8 cellular contexts compared by ENCODE assay signal in genomic region chr2:172442072-172442895, GRCh38. TPM values are rescaled to one million over a fixed set of nuclear protein-coding genes. Genes with fewer than 3 reads are reported as not detected.
DNase-seq lines count a peak whose midpoint lies in the region; ATAC-seq and TF ChIP-seq lines count a peak whose summit lies in the region.

No MANE protein-coding gene starts in this region.

- TF ChIP-seq CTCF in activated CD8-positive, alpha-beta T cell treated with anti-CD3 and anti-CD28 coated beads for 36 hours (IDR thresholded peaks at IDR 0.05) = no peak
- TF ChIP-seq CTCF in sigmoid colon (IDR thresholded peaks at IDR 0.05) (no peak), spleen (IDR thresholded peaks at IDR 0.05 in 8 of 11, conservative IDR thresholded peaks at IDR 0.05 in 3 of 11) (no peak)

- no peak for TF ChIP-seq EP300 in sigmoid colon (IDR thresholded peaks at IDR 0.05)

- no peak for TF ChIP-seq POLR2A in sigmoid colon (IDR thresholded peaks at IDR 0.05)
- no peak for TF ChIP-seq POLR2A in spleen (IDR thresholded peaks at IDR 0.05)

- H3K4me3 ChIP-seq in HUES64 (ENCODE audit: low read length) = no peak overlapping the region
- no peak overlapping the region for H3K4me3 ChIP-seq in sigmoid colon
- peak overlapping the region in 1 of 8 donors; percentile 36 for H3K4me3 ChIP-seq in spleen
- H3K4me3 ChIP-seq in neuronal stem cell (ENCODE audit: low read length in 2 of 2) = no peak overlapping the region

- ATAC-seq in activated CD8-positive, alpha-beta T cell treated with anti-CD3 and anti-CD28 coated beads for 36 hours = peak; percentile 54

- H2BK12ac ChIP-seq in neuronal stem cell (ENCODE audit: low read length) = no peak overlapping the region

- no peak overlapping the region for H3K23ac ChIP-seq in neuronal stem cell (ENCODE audit: low read depth, low read length, poor library complexity)

- no peaks in the 10 kb centered on the region for H3K9me3 Mint-ChIP-seq in activated CD8-positive, alpha-beta T cell treated with anti-CD3 and anti-CD28 coated beads for 36 hours

- peak overlapping the region; percentile 62 for H3K27ac Mint-ChIP-seq in activated CD8-positive, alpha-beta T cell treated with anti-CD3 and anti-CD28 coated beads for 36 hours

- H3K9me3 ChIP-seq in HUES64 (ENCODE audit: insufficient read depth, low read depth, low read length) (no peaks in the 10 kb centered on the region), sigmoid colon (no peaks in the 10 kb centered on the region), spleen (no peaks in the 10 kb centered on the region), neuronal stem cell (replicated peaks in 1 of 2; ENCODE audit: control insufficient read depth in 2 of 2, insufficient read depth in 1 of 2, low read depth in 1 of 2, low read length in 2 of 2) (no peaks in the 10 kb centered on the region)

- POLR2A ChIA-PET in activated CD8-positive, alpha-beta T cell treated with anti-CD3 and anti-CD28 coated beads for 36 hours (lab: Charles Lee) = interaction anchor here (0.8 to 6.3 kb wide), 7 partner anchors 9 to 18 kb away, joined by 3 to 43 read pairs (median 4); partner anchors contain the start of gene ITGA6

- peaks cover 58% of the 10 kb centered on the region for H3K4me1 Mint-ChIP-seq in activated CD8-positive, alpha-beta T cell treated with anti-CD3 and anti-CD28 coated beads for 36 hours (ENCODE audit: low read depth)

- no peak overlapping the region for H2AFZ ChIP-seq in neuronal stem cell (ENCODE audit: low read length)

- H3K4me3 Mint-ChIP-seq in activated CD8-positive, alpha-beta T cell treated with anti-CD3 and anti-CD28 coated beads for 36 hours = peak overlapping the region; percentile 44

- intact Hi-C loops in activated CD8-positive, alpha-beta T cell treated with anti-CD3 and anti-CD28 coated beads for 36 hours (cut with micrococcal nuclease) = no loop called here
- intact Hi-C loops in sigmoid colon (cut with DNase I) = no loop called here
- intact Hi-C loops in spleen (cut with DNase I; ENCODE audit: low total_unique reads) = no loop called here

- no peak overlapping the region for H3K18ac ChIP-seq in neuronal stem cell (ENCODE audit: low read length)

- no peak overlapping the region for H2BK15ac ChIP-seq in neuronal stem cell (ENCODE audit: low read length)

- peak overlapping the region; percentile 18; the same call in 1 of the 2 replicates for H3K9ac ChIP-seq in HUES64 (ENCODE audit: low read depth, low read length)
- H3K9ac ChIP-seq in neuronal stem cell (ENCODE audit: low read depth, low read length, poor library complexity) = no peak overlapping the region

- H3K4ac ChIP-seq in neuronal stem cell (ENCODE audit: low read length) = no peak overlapping the region

- no peak overlapping the region for H4K8ac ChIP-seq in neuronal stem cell (ENCODE audit: low read depth, low read length)

- no peak overlapping the region for H2AK5ac ChIP-seq in neuronal stem cell (ENCODE audit: low read depth, low read length)

- no peak overlapping the region for H3K14ac ChIP-seq in neuronal stem cell (ENCODE audit: low read length)

- H3K4me1 ChIP-seq in HUES64 (ENCODE audit: insufficient read depth, low read length) (peaks cover 56% of the 10 kb centered on the region), sigmoid colon (no peaks in the 10 kb centered on the region), spleen (peaks cover 21 to 83% (median 69%) of the 10 kb centered on the region in 6 donors), neuronal stem cell (ENCODE audit: control insufficient read depth in 2 of 2, insufficient read depth in 1 of 2, low read depth in 1 of 2, low read length in 2 of 2) (peaks cover 5 to 13% of the 10 kb centered on the region in 2 donors)

- peak overlapping the region; percentile 60 for H3K27ac ChIP-seq in HUES64 (ENCODE audit: low read depth, low read length)
- H3K27ac ChIP-seq in sigmoid colon = no peak overlapping the region
- H3K27ac ChIP-seq in spleen = peak overlapping the region in 1 of 8 donors; percentile 26
- no peak overlapping the region for H3K27ac ChIP-seq in neuronal stem cell (replicated peaks; ENCODE audit: low read length)

- 62% methylated on average over 10 of the region's 10 CpGs for WGBS in HUES64
- 16 to 54% methylated on average over 10 of the region's 10 CpGs for WGBS in sigmoid colon, 2 donors
- 63 to 76% (median 69%) methylated on average over 10 of the region's 10 CpGs for WGBS in spleen, 5 donors
- no CpG with 5 or more reads among the region's 10 CpGs for WGBS in neuronal stem cell (ENCODE audit: extremely low coverage in 2 of 2, insufficient read length in 2 of 2, insufficient replicate concordance in 1 of 2), 2 donors

- H3K36me3 ChIP-seq in HUES64 (ENCODE audit: insufficient read depth, low read length) (0 out of 2 replicates have a peak, but pooled peaks cover 2% of the 10 kb centered on the region), sigmoid colon (no peaks in the 10 kb centered on the region), spleen (no peaks in the 10 kb centered on the region), neuronal stem cell (replicated peaks in 1 of 2; ENCODE audit: control insufficient read depth in 2 of 2, insufficient read depth in 2 of 2, low read length in 2 of 2) (no peaks in the 10 kb centered on the region)

- DNase-seq in AG08396 (ENCODE audit: low spot score) (peak; percentile 76), fibroblast of the conjunctiva (ENCODE audit: low read depth) (peak; percentile 31), sigmoid colon (no peak), spleen (no peak), neuronal stem cell (ENCODE audit: low spot score) (no peak)
- DNase-seq in activated CD8-positive, alpha-beta T cell treated with anti-CD3 and anti-CD28 coated beads for 36 hours = peak; percentile 80
- peak; percentile 46 for DNase-seq in stimulated activated CD4-positive, alpha-beta T cell treated with anti-CD3 and anti-CD28 coated beads, Interleukin-2, amount 100 ng/mL, for 48 hours

- no peak overlapping the region for H2BK5ac ChIP-seq in neuronal stem cell (ENCODE audit: low read length)

- no peak overlapping the region for H3K4me2 ChIP-seq in neuronal stem cell (ENCODE audit: insufficient read depth, low read length, poor library complexity, severe bottlenecking)

- CTCF ChIA-PET in activated CD8-positive, alpha-beta T cell treated with anti-CD3 and anti-CD28 coated beads for 36 hours (lab: Charles Lee) = interaction anchor here (0.5 to 33.7 kb wide), 7 partner anchors 9 to 216 kb away, joined by 3 to 746 read pairs (median 4); partner anchors contain the start of gene ITGA6

- H3K79me1 ChIP-seq in neuronal stem cell (ENCODE audit: low read depth, low read length) = peaks cover 2% of the 10 kb centered on the region

- no peaks in the 10 kb centered on the region for H3K27me3 Mint-ChIP-seq in activated CD8-positive, alpha-beta T cell treated with anti-CD3 and anti-CD28 coated beads for 36 hours

- H4K91ac ChIP-seq in neuronal stem cell (ENCODE audit: low read depth, low read length, poor library complexity) = no peak overlapping the region

- no peaks in the 10 kb centered on the region for H3K27me3 ChIP-seq in HUES64 (ENCODE audit: insufficient read depth, low read length)
- H3K27me3 ChIP-seq in sigmoid colon = no peaks in the 10 kb centered on the region
- no peaks in the 10 kb centered on the region for H3K27me3 ChIP-seq in spleen (replicated peaks in 1 of 7)
- H3K27me3 ChIP-seq in neuronal stem cell (ENCODE audit: control insufficient read depth in 3 of 3, insufficient read depth in 3 of 3, low read depth in 1 of 3, low read length in 3 of 3) = no peaks in the 10 kb centered on the region

- H3K36me3 Mint-ChIP-seq in activated CD8-positive, alpha-beta T cell treated with anti-CD3 and anti-CD28 coated beads for 36 hours (ENCODE audit: low read depth) = peaks cover 1% of the 10 kb centered on the region

- no peak overlapping the region for H2BK120ac ChIP-seq in neuronal stem cell (ENCODE audit: low read depth, low read length)

RNA-seq across cellular contexts. Expression of gene ITGA6, which starts 14.9 kb away (rescaled TPM):
- polyA plus RNA-seq in HUES64 (2013, experiment 1 of 2) = 56.8 TPM
- 58.5 TPM for polyA plus RNA-seq in HUES64 (2013, experiment 2 of 2)
- total RNA-seq in activated CD8-positive, alpha-beta T cell treated with anti-CD3 and anti-CD28 coated beads for 36 hours = 1 to 10 TPM; 7.9 to 8.4 TPM
- total RNA-seq in sigmoid colon (10 to 100 TPM in 3 of 4 donors, 1 to 10 TPM in 1; 9.9 to 31.0 (median 17.8) TPM), spleen (100 to 1,000 TPM in 5 of 7 donors, 10 to 100 TPM in 2; 54.6 to 172 (median 114) TPM)
- polyA plus RNA-seq in sigmoid colon (10 to 100 TPM in 2 of 3 donors, 1 to 10 TPM in 1; 8.4 to 66.5 (median 11.8) TPM), spleen (10 to 100 TPM in 1 of 3 donors, 1 to 10 TPM in 2; 6.9 to 18.1 (median 8.2) TPM)
- polyA plus RNA-seq in neuronal stem cell (2013, experiment 1 of 2) = 18.3 TPM
- polyA plus RNA-seq in neuronal stem cell (2013, experiment 2 of 2) = 18.0 TPM

Comparison
In these comparisons a context has a peak if more than half of its experiments do, and no peak if none do; other contexts are left out.
1. DNase-seq: peak in AG08396 (single experiment), activated CD8-positive, alpha-beta T cell treated with anti-CD3 and anti-CD28 coated beads for 36 hours (single experiment), fibroblast of the conjunctiva (single experiment) and stimulated activated CD4-positive, alpha-beta T cell treated with anti-CD3 and anti-CD28 coated beads, Interleukin-2, amount 100 ng/mL, for 48 hours (2 of 2); none in sigmoid colon (single experiment), spleen (single experiment) and neuronal stem cell (single experiment).